20 cellular contexts compared by ENCODE assay signal in the genomic region with DNA sequence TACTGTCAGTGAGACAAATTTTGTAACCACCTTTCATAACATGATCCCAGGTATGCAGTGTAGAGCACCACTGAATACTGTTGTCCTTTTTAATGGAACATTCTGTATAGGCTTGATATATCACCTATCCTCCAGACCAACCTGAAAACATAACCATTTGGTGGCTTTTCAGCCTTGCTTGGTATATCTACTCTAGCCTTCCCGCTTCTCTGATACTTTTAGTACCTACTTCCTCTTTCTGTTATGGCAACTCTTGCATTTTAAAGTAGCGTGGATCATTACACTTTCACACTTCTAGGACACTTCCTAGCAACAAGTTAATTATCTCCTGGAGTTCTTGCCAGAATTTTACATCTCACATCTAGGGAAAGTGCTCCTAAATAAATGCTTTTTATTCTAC.
"Had no signal": no experiment of that assay in that cellular context is flagged by ENCODE, and none has a peak within 500 bp of the region (broad histone marks: within the 10 kb centered on the region; RNA-seq: fewer than 3 reads in every experiment).

No MANE protein-coding gene starts in this region.

- ATAC-seq: gastroesophageal sphincter; left cardiac atrium; natural killer cell treated with Interleukin-12 subunit alpha and Interleukin-12 subunit beta and Interleukin-15 and Interleukin-18, amount 100 ng/mL, for 72 hours had no signal

- H3K4me3 ChIP-seq: colonic mucosa, esophagus squamous epithelium, gastroesophageal sphincter, upper lobe of left lung had no signal

- H3K9me3 ChIP-seq: colonic mucosa, esophagus squamous epithelium, gastroesophageal sphincter, upper lobe of left lung had no signal

- DNase-seq: activated CD4-positive, alpha-beta memory T cell treated with anti-CD3 and anti-CD28 coated beads for 36 hours; activated CD4-positive, alpha-beta T cell treated with anti-CD3 and anti-CD28 coated beads for 48 hours; activated CD4-positive, CD25-positive, alpha-beta regulatory T cell; activated naive CD4-positive, alpha-beta T cell treated with Interleukin-2 at 50 U/mL for 16 hours; activated naive CD8-positive, alpha-beta T cell treated with anti-CD3 and anti-CD28 coated beads for 36 hours; activated T-cell treated with anti-CD3 and anti-CD28 coated beads, Interleukin-2, amount 50 U/mL, for 48 hours; colonic mucosa; endodermal cell; esophagus squamous epithelium; head of caudate nucleus; hypothalamus; left cardiac atrium; retina; stimulated activated CD4-positive, alpha-beta T cell treated with anti-CD3 and anti-CD28 coated beads, Interleukin-4, amount 100 ng/mL, for 24 hours; stimulated activated naive CD4-positive, alpha-beta T cell treated with Interleukin-2 at 50 U/mL for 16 hours; upper lobe of left lung had no signal

- H3K4me1 ChIP-seq: colonic mucosa, esophagus squamous epithelium, gastroesophageal sphincter, upper lobe of left lung had no signal

- H3K27me3 ChIP-seq: colonic mucosa, esophagus squamous epithelium, gastroesophageal sphincter, upper lobe of left lung had no signal

- FAIRE-seq: bronchial epithelial cell, islet of Langerhans had no signal

- H3K36me3 ChIP-seq: colonic mucosa, esophagus squamous epithelium, gastroesophageal sphincter, upper lobe of left lung had no signal
